ENCODE assay signal across 1 cellular context in genomic region chr9:36882117-36882465, GRCh38.
A peak's percentile ranks its signal among the peaks of the same experiment; 100 is the strongest.
TF ChIP-seq lines count a peak whose summit lies in the region.

No MANE protein-coding gene starts in this region.

TF ChIP-seq in GM12878, 131 proteins besides CTCF, POLR2A, EP300 and RAD21 (continued from another document):
- TF ChIP-seq BCL3 (IDR thresholded peaks at IDR 0.05; ENCODE audit: borderline replicate concordance, insufficient read depth, low read depth, low read length, poor library complexity, severe bottlenecking) (peak; percentile 97), BACH1 (IDR thresholded peaks at IDR 0.05; ENCODE audit: borderline replicate concordance) (no peak)
